ENCODE assay signal across 8 cellular contexts in the genomic region with DNA sequence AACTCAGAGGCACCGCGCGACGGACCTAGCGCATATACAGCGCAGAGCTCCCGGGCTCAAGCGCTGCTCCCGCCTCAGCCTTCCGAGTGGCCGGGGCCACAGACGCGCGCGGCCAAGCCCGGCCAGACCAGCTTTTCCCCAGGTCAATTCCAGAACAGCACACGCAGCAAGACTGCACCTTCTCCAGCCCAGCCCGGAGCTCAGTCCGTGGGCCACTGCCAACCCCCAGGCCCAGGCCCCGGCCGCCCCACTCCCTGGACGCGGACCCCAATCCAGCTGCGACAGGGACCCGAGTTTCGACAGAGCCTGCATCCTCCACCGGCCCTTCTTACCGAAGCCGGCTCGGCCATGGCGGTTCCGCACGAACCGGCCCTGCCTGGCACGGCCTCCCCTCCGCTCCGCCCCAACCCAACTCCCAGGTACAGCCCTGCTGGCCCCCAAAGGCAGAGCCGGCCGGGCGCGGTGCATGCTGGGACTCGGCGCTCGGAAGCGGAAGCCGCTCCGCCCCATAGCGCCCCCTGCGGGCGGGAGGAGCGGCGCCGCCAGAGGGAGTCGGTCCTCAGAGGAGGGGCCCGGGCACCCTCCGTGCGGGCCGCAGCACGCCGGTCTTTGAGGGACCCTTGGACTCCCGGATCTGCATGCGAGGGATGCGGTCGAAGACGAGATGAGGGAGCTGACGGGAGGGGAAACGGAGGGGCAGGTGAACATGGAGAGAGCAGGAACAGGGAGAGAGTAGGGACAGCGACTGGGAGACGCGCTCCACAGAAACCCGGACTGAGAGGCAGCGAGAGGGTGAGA. TPM values are rescaled to one million over a fixed set of nuclear protein-coding genes. Genes with fewer than 3 reads are reported as not detected.
A peak's percentile ranks its signal among the peaks of the same experiment; 100 is the strongest.
DNase-seq lines count a peak whose midpoint lies in the region; ATAC-seq, FAIRE-seq and TF ChIP-seq lines count a peak whose summit lies in the region.

A gene with protein sequence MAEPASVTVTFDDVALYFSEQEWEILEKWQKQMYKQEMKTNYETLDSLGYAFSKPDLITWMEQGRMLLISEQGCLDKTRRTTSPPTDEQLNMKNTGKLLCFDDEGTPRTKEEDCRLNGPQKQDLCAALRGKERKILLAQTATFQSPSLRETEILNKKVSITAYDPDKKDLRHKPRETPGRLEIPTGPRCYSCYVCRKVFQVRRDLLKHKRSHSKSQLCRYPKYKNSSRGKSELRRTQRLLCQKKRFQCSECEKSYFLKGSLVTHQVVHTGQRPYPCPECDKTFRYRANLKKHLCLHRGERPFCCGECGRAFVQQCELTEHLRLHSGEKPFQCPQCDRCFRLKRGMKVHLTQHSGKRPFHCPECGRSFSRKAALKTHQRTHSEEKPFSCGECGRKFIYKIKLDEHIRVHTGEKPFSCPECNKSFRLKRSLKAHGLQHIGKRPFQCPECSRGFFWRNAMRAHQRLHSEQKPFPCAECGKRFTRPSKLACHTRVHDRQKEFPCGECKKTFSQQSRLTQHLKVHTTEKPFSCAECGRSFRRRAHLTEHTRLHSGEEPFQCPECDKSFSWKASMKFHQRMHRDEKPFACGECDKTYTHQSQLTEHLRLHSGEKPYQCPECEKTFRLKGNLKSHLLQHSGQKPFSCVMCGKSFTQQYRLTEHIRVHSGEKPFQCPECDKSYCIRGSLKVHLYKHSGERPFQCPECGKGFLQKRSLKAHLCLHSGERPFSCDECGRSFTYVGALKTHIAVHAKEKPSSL (minus strand): TSS at position 461 of the 798 bp plus-strand sequence. CDS start 111 bp downstream, at position 350.

- peak within 1 kb of the TSS; percentile 75 for H3K4me3 Mint-ChIP-seq in Caco-2 (ENCODE audit: unreplicated experiment)
- peak within 1 kb of the TSS; percentile 88 for H3K4me3 Mint-ChIP-seq in activated CD8-positive, alpha-beta memory T cell treated with anti-CD3 and anti-CD28 coated beads, Interleukin-2, amount 10 ng/mL, durations not matched to agents 7 days and 5 days
- peak within 1 kb of the TSS; percentile 96 for H3K4me3 Mint-ChIP-seq in mesothelial cell of epicardium

- no peaks in the 10 kb centered on the region for H4K20me1 ChIP-seq in H1 (replicated peaks in 1 of 2; ENCODE audit: control insufficient read depth in 1 of 2, insufficient read depth in 2 of 2, low read length in 2 of 2)

- no TSS peak for BruUV-seq in Caco-2 (replicated peaks; lab: Mats Ljungman, UMichigan)

- H3K23ac ChIP-seq in H1 (ENCODE audit: insufficient read length), result no peak within 1 kb of the TSS

- TF ChIP-seq RAD21 in H1 (IDR thresholded peaks at IDR 0.05 in 1 of 2, conservative IDR thresholded peaks at IDR 0.05 in 1 of 2; ENCODE audit: low read depth in 2 of 2, low read length in 2 of 2), result peak; percentile 56 to 60

- peak; percentile 95 for TF ChIP-seq POLR2A in H1 (IDR thresholded peaks at IDR 0.05; ENCODE audit: control extremely low read depth in 1 of 2, low read depth in 2 of 2, low read length in 2 of 2)

- H3K18ac ChIP-seq in H1 (ENCODE audit: extremely low read depth, low read length), result peak within 1 kb of the TSS; percentile 100

- H2BK15ac ChIP-seq in H1 (ENCODE audit: low read length), result peak within 1 kb of the TSS; percentile 99

- H3K9me3 Mint-ChIP-seq in Caco-2 (ENCODE audit: unreplicated experiment) (peaks cover 9% of the 10 kb centered on the region), mesothelial cell of epicardium (peaks cover 7% of the 10 kb centered on the region)
- H3K9me3 Mint-ChIP-seq in activated CD8-positive, alpha-beta memory T cell treated with anti-CD3 and anti-CD28 coated beads, Interleukin-2, amount 10 ng/mL, durations not matched to agents 7 days and 5 days (ENCODE audit: low read depth), result peaks cover 5% of the 10 kb centered on the region

- H3K14ac ChIP-seq in H1 (ENCODE audit: insufficient read length), result peak within 1 kb of the TSS; percentile 70

- H3K27ac Mint-ChIP-seq in Caco-2 (ENCODE audit: unreplicated experiment) (peak within 1 kb of the TSS; percentile 84), mesothelial cell of epicardium (peak within 1 kb of the TSS; percentile 99)
- peak within 1 kb of the TSS; percentile 99 for H3K27ac Mint-ChIP-seq in activated CD8-positive, alpha-beta memory T cell treated with anti-CD3 and anti-CD28 coated beads, Interleukin-2, amount 10 ng/mL, durations not matched to agents 7 days and 5 days

- peak within 1 kb of the TSS; percentile 99 for H4K91ac ChIP-seq in H1 (replicated peaks; ENCODE audit: insufficient read length, low read length)

- H3K9me3 ChIP-seq in Caco-2 (peaks cover 11% of the 10 kb centered on the region), H1 (ENCODE audit: insufficient read depth in 2 of 2, low read depth in 1 of 2, low read length in 1 of 2) (peaks cover 6 to 8% of the 10 kb centered on the region in 2 experiments; a peak in 3 of 4 replicates)

- H3K27me3 ChIP-seq in Caco-2 (replicated peaks; ENCODE audit: control insufficient read depth, insufficient read depth, low read length) (no peaks in the 10 kb centered on the region), H1 (replicated peaks in 1 of 4; ENCODE audit: control insufficient read depth in 3 of 4, extremely low read depth in 1 of 4, insufficient read depth in 3 of 4, low read length in 3 of 4) (no peaks in the 10 kb centered on the region)

- peaks cover 3 to 21% of the 10 kb centered on the region in 2 experiments; a peak in 3 of 4 replicates for H3K79me2 ChIP-seq in H1 (ENCODE audit: control insufficient read depth in 1 of 2, insufficient read depth in 2 of 2, low read length in 2 of 2)

- peak within 1 kb of the TSS; percentile 92 for H2BK12ac ChIP-seq in H1 (ENCODE audit: low read depth, low read length)

- peak within 1 kb of the TSS; percentile 44 for H2BK120ac ChIP-seq in H1 (replicated peaks; ENCODE audit: low read depth, low read length)

- H3K27ac ChIP-seq in H1 (ENCODE audit: low read depth, low read length), result peak within 1 kb of the TSS; percentile 85

- H3K9ac ChIP-seq in H1 (replicated peaks in 1 of 4; ENCODE audit: extremely low read depth in 1 of 4, low read depth in 3 of 4, low read length in 3 of 4), result peak within 1 kb of the TSS; percentile 88 to 91 (median 90)

- intact Hi-C loops in Caco-2 (cut with micrococcal nuclease; ENCODE audit: unreplicated experiment), result loop anchor here (1.0 to 2.0 kb wide), 3 partner anchors 35 to 98 kb away; a partner anchor contains a TSS

- H2AFZ ChIP-seq in H1 (ENCODE audit: low read length), result no peak within 1 kb of the TSS

- H2BK5ac ChIP-seq in H1 (ENCODE audit: low read depth, low read length), result peak within 1 kb of the TSS; percentile 99

- H4K8ac ChIP-seq in H1 (ENCODE audit: extremely low read depth, insufficient read depth, low read length), result peak within 1 kb of the TSS; percentile 94

- H3K4ac ChIP-seq in H1 (replicated peaks; ENCODE audit: insufficient read length, low read depth, low read length), result peak within 1 kb of the TSS; percentile 87

- H3K4me1 Mint-ChIP-seq in Caco-2 (ENCODE audit: low read depth, unreplicated experiment) (peaks cover 11% of the 10 kb centered on the region), mesothelial cell of epicardium (peaks cover 26% of the 10 kb centered on the region)
- H3K4me1 Mint-ChIP-seq in activated CD8-positive, alpha-beta memory T cell treated with anti-CD3 and anti-CD28 coated beads, Interleukin-2, amount 10 ng/mL, durations not matched to agents 7 days and 5 days, result peaks cover 22% of the 10 kb centered on the region

- H3K4me3 ChIP-seq in Caco-2 (ENCODE audit: low read depth, low read length) (peak within 1 kb of the TSS; percentile 74), H1 (ENCODE audit: extremely low read depth in 1 of 4, insufficient read depth in 2 of 4, low read depth in 3 of 4, low read length in 4 of 4) (peak within 1 kb of the TSS; percentile 83 to 95 (median 88))

- peak within 1 kb of the TSS; percentile 91; the same call in 1 of the 2 replicates for H2AK5ac ChIP-seq in H1 (ENCODE audit: low read depth, low read length)

- H4K5ac ChIP-seq in H1 (ENCODE audit: insufficient read length, low read depth, low read length), result peak within 1 kb of the TSS; percentile 93

- H3K4me1 ChIP-seq in Caco-2 (peaks cover 7% of the 10 kb centered on the region; the same call in 1 of the 2 replicates), H1 (replicated peaks in 1 of 4; ENCODE audit: control insufficient read depth in 3 of 4, insufficient read depth in 4 of 4, low read length in 3 of 4) (peaks cover 0 to 12% (median 3%) of the 10 kb centered on the region in 4 experiments; a peak in 3 of 7 replicates)

- H2BK20ac ChIP-seq in H1 (ENCODE audit: low read length), result no peak within 1 kb of the TSS

- WGBS in H1 (ENCODE audit: extremely low coverage in 1 of 2, insufficient coverage in 1 of 2, insufficient read length in 1 of 2, insufficient replicate concordance in 2 of 2, low coverage in 1 of 2, low lambda C conversion rate in 2 of 2, missing lambda C conversion rate in 1 of 2), 2 experiments, result 1% methylated on average over 61 of the region's 72 CpGs; no CpG with 5 or more reads in 1 of the 2 experiments

- peak in 1 of 2 experiments; percentile 64; a peak in 2 of 3 replicates for TF ChIP-seq EP300 in H1 (IDR thresholded peaks at IDR 0.05; ENCODE audit: borderline replicate concordance in 1 of 2, low read depth in 2 of 2, low read length in 2 of 2)

- H3K36me3 Mint-ChIP-seq in Caco-2 (ENCODE audit: insufficient read depth, unreplicated experiment) (peaks cover 41% of the 10 kb centered on the region), mesothelial cell of epicardium (peaks cover 12% of the 10 kb centered on the region)
- H3K36me3 Mint-ChIP-seq in activated CD8-positive, alpha-beta memory T cell treated with anti-CD3 and anti-CD28 coated beads, Interleukin-2, amount 10 ng/mL, durations not matched to agents 7 days and 5 days, result peaks cover 29% of the 10 kb centered on the region

- H3K36me3 ChIP-seq in Caco-2 (ENCODE audit: control insufficient read depth, insufficient read depth, low read length) (no peaks in the 10 kb centered on the region), H1 (ENCODE audit: control insufficient read depth in 2 of 4, insufficient read depth in 4 of 4, low read length in 3 of 4) (peaks cover 0 to 17% (median 5%) of the 10 kb centered on the region in 4 experiments; a peak in 6 of 8 replicates)

- CTCF ChIA-PET in Caco-2 (lab: Charles Lee) (interaction anchor here (0.6 to 2.2 kb wide), 7 partner anchors 10 to 139 kb away, joined by 3 to 17 read pairs (median 3); a partner anchor contains a TSS), H1 (lab: Charles Lee; ENCODE audit: partially characterized antibody) (interaction anchor here (0.7 to 7.4 kb wide), 21 partner anchors 11 to 705 kb away, joined by 3 to 84 read pairs (median 4); a partner anchor contains a TSS)
- CTCF ChIA-PET in activated CD8-positive, alpha-beta memory T cell treated with anti-CD3 and anti-CD28 coated beads, Interleukin-2, amount 10 ng/mL, durations not matched to agents 7 days and 5 days (lab: Charles Lee), result interaction anchor here (0.6 to 5.0 kb wide), 17 partner anchors 10 to 184 kb away, joined by 3 to 61 read pairs (median 5); a partner anchor contains a TSS

- POLR2A ChIA-PET in Caco-2 (lab: Charles Lee), result interaction anchor here (0.6 to 1.6 kb wide), 3 partner anchors 21 to 134 kb away, joined by 4 to 12 read pairs (median 9); a partner anchor contains a TSS
- POLR2A ChIA-PET in H1 (lab: Charles Lee; ENCODE audit: partially characterized antibody), result interaction anchor here (0.6 to 11.3 kb wide), 19 partner anchors 8 to 731 kb away, joined by 3 to 142 read pairs (median 5); a partner anchor contains a TSS

- no peak for FAIRE-seq in H1 (lab: Jason Lieb, UNC)

- peak within 1 kb of the TSS; percentile 95 for H3K56ac ChIP-seq in H1 (replicated peaks; ENCODE audit: insufficient read length, low read depth, low read length)

- no peaks in the 10 kb centered on the region; the same call in 1 of the 2 replicates for H3K79me1 ChIP-seq in H1 (ENCODE audit: low read depth, low read length)

- H3K4me2 ChIP-seq in H1 (ENCODE audit: insufficient read depth in 1 of 2, low read depth in 2 of 2, low read length in 2 of 2), result peak within 1 kb of the TSS; percentile 83 to 90

- ATAC-seq in GM21360 (IDR thresholded peaks at IDR 0.05; ENCODE audit: unreplicated experiment), result peak; percentile 81
- ATAC-seq in activated CD8-positive, alpha-beta memory T cell treated with anti-CD3 and anti-CD28 coated beads, Interleukin-2, amount 10 ng/mL, durations not matched to agents 7 days and 5 days, result peak; percentile 89

- DNase-seq in Caco-2 (peak; percentile 93 to 97), HT-29 (ENCODE audit: low spot score) (peak; percentile 100), NOMO-1 (lab: John Stamatoyannopoulos, UW; ENCODE audit: unreplicated experiment in 2 of 2) (peak; percentile 62 to 74), H1 (ENCODE audit: low read depth in 1 of 2, low spot score in 2 of 2) (peak; percentile 73 to 97), mesothelial cell of epicardium (ENCODE audit: low spot score in 2 of 2, unreplicated experiment in 2 of 2) (peak; percentile 91 to 98)
- peak; percentile 94 for DNase-seq in activated CD8-positive, alpha-beta memory T cell treated with anti-CD3 and anti-CD28 coated beads, Interleukin-2, amount 10 ng/mL, durations not matched to agents 7 days and 5 days
- peak; percentile 92 to 93 for DNase-seq in stimulated activated CD8-positive, alpha-beta memory T cell treated with anti-CD3 and anti-CD28 coated beads, Interleukin-15, amount 100 ng/mL, for 48 hours (ENCODE audit: low read depth in 2 of 2)

- TF ChIP-seq CTCF in Caco-2 (IDR thresholded peaks at IDR 0.05; ENCODE audit: insufficient read depth in 1 of 2, low read depth in 1 of 2, low read length in 1 of 2, severe bottlenecking in 1 of 2, unreplicated experiment in 1 of 2), result peak; percentile 94
- peak; percentile 84 to 98 (median 85) for TF ChIP-seq CTCF in H1 (IDR thresholded peaks at IDR 0.05; ENCODE audit: control extremely low read depth in 1 of 3, insufficient read depth in 1 of 3, low read depth in 1 of 3, low read length in 3 of 3)
- peak; percentile 93 for TF ChIP-seq CTCF in mesothelial cell of epicardium (IDR thresholded peaks at IDR 0.05; ENCODE audit: unreplicated experiment)

- no peaks in the 10 kb centered on the region for H3K27me3 Mint-ChIP-seq in Caco-2 (ENCODE audit: insufficient read depth, unreplicated experiment)
- no peaks in the 10 kb centered on the region for H3K27me3 Mint-ChIP-seq in activated CD8-positive, alpha-beta memory T cell treated with anti-CD3 and anti-CD28 coated beads, Interleukin-2, amount 10 ng/mL, durations not matched to agents 7 days and 5 days
- H3K27me3 Mint-ChIP-seq in mesothelial cell of epicardium (ENCODE audit: low read depth), result no peaks in the 10 kb centered on the region

- H3K23me2 ChIP-seq in H1 (ENCODE audit: low read depth, low read length), result peaks cover 6% of the 10 kb centered on the region; the same call in 1 of the 2 replicates

RNA-seq across cellular contexts. Expression of the gene that starts here (rescaled TPM):
- total RNA-seq in Caco-2 (2022) (2.6 and 4.0 TPM in 2 replicates), mesothelial cell of epicardium (7.0 to 7.3 TPM (median 7.2 TPM) in 3 replicates)
- 0.39 and 1.2 TPM in 2 replicates for total RNA-seq in HT-29 (2014; rRNA removed; shearing (Covaris generic))
- total RNA-seq in activated CD8-positive, alpha-beta memory T cell treated with anti-CD3 and anti-CD28 coated beads, Interleukin-2, amount 10 ng/mL, durations not matched to agents 7 days and 5 days, result under 1 TPM; 0.53 to 0.91 TPM
- 4.0 and 6.1 TPM in 2 replicates for total RNA-seq in H1 (2021; fragmentation: NEBNext Ultra II Directional; extraction: Animal tissue kit (Norgen Biotek cat#: 25700))
- 3.4 and 4.5 TPM in 2 replicates for polyA plus RNA-seq in H1 (2011; rRNA removed)
- 6.6 TPM for polyA plus RNA-seq in H1 (2011; cell fraction: cytosol; rRNA removed)
- 3.8 TPM for polyA plus RNA-seq in H1 (2011; cell fraction: nucleus; rRNA removed)
- polyA plus RNA-seq in H1 (2012, experiment 1 of 2), result 4.4 to 6.9 TPM (median 5.2 TPM) in 4 replicates
- 2.0 TPM for polyA plus RNA-seq in H1 (2012, experiment 2 of 2)
- 4.5 TPM for polyA plus RNA-seq in H1 (2013, experiment 1 of 2)
- 4.1 TPM for polyA plus RNA-seq in H1 (2013, experiment 2 of 2)
- 4.4 and 4.9 TPM in 2 replicates for polyA minus RNA-seq in H1 (2011; rRNA and poly(A)+ RNA removed)
- polyA minus RNA-seq in H1 (2011; cell fraction: cytosol; rRNA and poly(A)+ RNA removed), result 5.5 TPM
- polyA minus RNA-seq in H1 (2011; cell fraction: nucleus; rRNA and poly(A)+ RNA removed), result 2.8 TPM

Comparison
In these comparisons a context has a peak if more than half of its experiments do, and no peak if none do; other contexts are left out.
1. Peak in every context shown above with its lines: DNase-seq, ATAC-seq, H3K4me3 ChIP-seq and H3K27ac ChIP-seq.
2. Peak in DNase-seq and ATAC-seq in activated CD8-positive, alpha-beta memory T cell treated with anti-CD3 and anti-CD28 coated beads, Interleukin-2, amount 10 ng/mL, durations not matched to agents 7 days and 5 days; RNA of the gene not detected or under 1 TPM.